In the genomic region with DNA sequence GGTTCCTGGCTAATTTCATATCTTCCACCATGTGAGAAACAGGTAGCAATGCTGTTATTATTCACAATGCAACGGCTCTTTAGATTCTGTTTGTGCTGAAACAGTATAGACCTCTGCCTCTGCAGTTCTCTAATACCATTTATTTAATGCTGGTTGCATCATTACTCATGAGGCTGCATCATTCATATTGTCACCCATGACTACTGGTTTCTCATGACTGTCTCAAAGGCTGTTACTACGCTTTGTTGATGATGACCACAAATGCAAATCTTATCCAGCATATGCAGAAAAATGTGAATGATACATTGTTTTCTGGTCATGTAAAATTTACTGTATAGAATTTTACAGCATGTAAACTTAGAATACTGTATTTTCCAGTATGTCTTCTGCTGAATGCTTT, we compare ENCODE assay signal across 23 cellular contexts. TPM values are rescaled to one million over a fixed set of nuclear protein-coding genes. Genes with fewer than 3 reads are reported as not detected.
DNase-seq lines count a peak whose midpoint lies in the region; ATAC-seq, FAIRE-seq and TF ChIP-seq lines count a peak whose summit lies in the region.
"Had no signal": no experiment of that assay in that cellular context is flagged by ENCODE, and none has a peak within 500 bp of the region (broad histone marks: within the 10 kb centered on the region; RNA-seq: fewer than 3 reads in every experiment).

No MANE protein-coding gene starts in this region.

- no peak for DNase-seq in activated CD4-positive, CD25-positive, alpha-beta regulatory T cell (lab: John Stamatoyannopoulos, UW)
- peak; percentile 12 for DNase-seq in OCI-M1 (lab: John Stamatoyannopoulos, UW)
- peak; percentile 46 for DNase-seq in bronchial epithelial cell (ENCODE audit: low read depth)
- no peak for DNase-seq in activated effector memory CD4-positive, alpha-beta T cell treated with Interleukin-2 at 50 U/mL for 16 hours
- no peak for DNase-seq in NCI-H2107 treated with DMSO at 0.1 percent for 48 hours (lab: John Stamatoyannopoulos, UW; ENCODE audit: unreplicated experiment)
- DNase-seq: ACHN; Caco-2; CD4-positive, alpha-beta memory T cell; DND-41; GOT3; KBM-7; NCI-H1092 treated with DMSO at 0.1 percent for 48 hours; NCI-H146; NCI-H2029; NCI-H226; NCI-H510A treated with DMSO at 0.1 percent for 48 hours; Right ventricle myocardium superior had no signal

- TF ChIP-seq CTCF in bronchial epithelial cell (IDR thresholded peaks at IDR 0.05; ENCODE audit: insufficient read depth, low read length, severe bottlenecking), result no peak

- FAIRE-seq in bronchial epithelial cell (lab: Jason Lieb, UNC), result no peak
- FAIRE-seq: GM12892 had no signal

- no peaks in the 10 kb centered on the region for H3K27me3 ChIP-seq in bronchial epithelial cell (ENCODE audit: control insufficient read depth, insufficient read depth, low read length)
- H3K27me3 ChIP-seq: BLaER1 treated with 17β-estradiol and CSF1 and Interleukin-3, amounts not matched to agents 10 nM and 100 nM had no signal

- no peaks in the 10 kb centered on the region for H3K36me3 ChIP-seq in bronchial epithelial cell (ENCODE audit: control insufficient read depth, insufficient read depth, low read length)
- H3K36me3 ChIP-seq: BLaER1 treated with 17β-estradiol and CSF1 and Interleukin-3, amounts not matched to agents 10 nM and 100 nM had no signal

- H3K4me3 ChIP-seq in bronchial epithelial cell (ENCODE audit: low read depth, low read length), result no peak overlapping the region
- H3K4me3 ChIP-seq: BLaER1 treated with 17β-estradiol and CSF1 and Interleukin-3, amounts not matched to agents 10 nM and 100 nM had no signal

- ATAC-seq in activated CD4-positive, CD25-positive, alpha-beta regulatory T cell treated with anti-CD3 and anti-CD28 coated beads, Interleukin-2, amount 50 U/mL, for 24 hours, result peak; percentile 13 to 38
- ATAC-seq in HG03460 (IDR thresholded peaks at IDR 0.05; ENCODE audit: unreplicated experiment) (no peak), HG02678 (IDR thresholded peaks at IDR 0.05; ENCODE audit: unreplicated experiment) (no peak)

RNA-seq across cellular contexts. Expression of gene CAVIN2, which starts 22.5 kb away (rescaled TPM):
- total RNA-seq in bronchial epithelial cell, result 2.8 and 3.7 TPM in 2 replicates
- total RNA-seq: Caco-2; CD4-positive, alpha-beta memory T cell; RPMI7951 had no signal

Comparison
In these comparisons a context has a peak if more than half of its experiments do, and no peak if none do; other contexts are left out.
1. ATAC-seq: peak in activated CD4-positive, CD25-positive, alpha-beta regulatory T cell treated with anti-CD3 and anti-CD28 coated beads, Interleukin-2, amount 50 U/mL, for 24 hours (2 of 2); none in HG03460 (single experiment) and HG02678 (single experiment).
2. DNase-seq: peak in OCI-M1 (single experiment) and bronchial epithelial cell (single experiment); none in activated CD4-positive, CD25-positive, alpha-beta regulatory T cell (0 of 4), activated effector memory CD4-positive, alpha-beta T cell treated with Interleukin-2 at 50 U/mL for 16 hours (single experiment) and NCI-H2107 treated with DMSO at 0.1 percent for 48 hours (single experiment).